ENCODE assay signal across 1 cellular context in genomic region chr20:51437182-51437923, GRCh38.
TF ChIP-seq lines count a peak whose summit lies in the region.

No MANE protein-coding gene starts in this region.

TF ChIP-seq in IMR-90, 13 proteins besides CTCF, POLR2A, EP300 and RAD21:
- TF ChIP-seq ELK1 (IDR thresholded peaks at IDR 0.05; ENCODE audit: borderline replicate concordance, low read depth, low read length) = no peak
- TF ChIP-seq BHLHE40 (IDR thresholded peaks at IDR 0.05; ENCODE audit: low read depth, low read length) = no peak
- TF ChIP-seq RFX5 (IDR thresholded peaks at IDR 0.05; ENCODE audit: low read depth, low read length) = no peak
- no peak for TF ChIP-seq FOS (IDR thresholded peaks at IDR 0.05; ENCODE audit: low read depth, low read length)
- no peak for TF ChIP-seq NFE2L2 (IDR thresholded peaks at IDR 0.05; ENCODE audit: low read depth, low read length)
- no peak for TF ChIP-seq RCOR1 (IDR thresholded peaks at IDR 0.05; ENCODE audit: insufficient replicate concordance, low read length)
- TF ChIP-seq MAFK (IDR thresholded peaks at IDR 0.05; ENCODE audit: low read depth, low read length) = no peak
- no peak for TF ChIP-seq MXI1 (IDR thresholded peaks at IDR 0.05; ENCODE audit: borderline replicate concordance, low read depth, low read length)
- no peak for TF ChIP-seq MAZ (IDR thresholded peaks at IDR 0.05; ENCODE audit: borderline replicate concordance, low read depth, low read length)
- no peak for TF ChIP-seq USF2 (IDR thresholded peaks at IDR 0.05; ENCODE audit: low read depth, low read length)
